Comparison of ENCODE assay signal across 1 cellular context in the genomic region with DNA sequence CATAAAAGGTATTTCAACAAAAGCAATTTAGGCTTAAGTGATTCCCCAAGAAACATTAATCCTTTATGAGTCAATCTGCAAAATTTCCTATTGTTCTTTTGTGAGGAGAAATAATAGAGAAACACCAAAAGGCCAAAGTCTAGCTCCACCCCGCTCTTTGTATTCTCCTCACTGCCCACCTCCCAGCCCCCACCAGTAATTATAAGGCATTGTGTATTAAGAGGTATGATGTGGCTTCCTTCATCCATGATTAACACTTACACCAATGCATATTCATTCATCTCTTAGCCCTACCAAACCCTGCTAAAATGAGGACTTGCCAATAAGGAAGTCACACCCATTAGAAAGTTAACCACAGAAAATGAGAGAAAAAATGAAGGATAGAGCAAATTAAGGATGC.
TF ChIP-seq lines count a peak whose summit lies in the region.

No MANE protein-coding gene starts in this region.

TF ChIP-seq in GM23338, 12 proteins besides CTCF, POLR2A, EP300 and RAD21 (continued from another document):
- TF ChIP-seq, protein P1, sequence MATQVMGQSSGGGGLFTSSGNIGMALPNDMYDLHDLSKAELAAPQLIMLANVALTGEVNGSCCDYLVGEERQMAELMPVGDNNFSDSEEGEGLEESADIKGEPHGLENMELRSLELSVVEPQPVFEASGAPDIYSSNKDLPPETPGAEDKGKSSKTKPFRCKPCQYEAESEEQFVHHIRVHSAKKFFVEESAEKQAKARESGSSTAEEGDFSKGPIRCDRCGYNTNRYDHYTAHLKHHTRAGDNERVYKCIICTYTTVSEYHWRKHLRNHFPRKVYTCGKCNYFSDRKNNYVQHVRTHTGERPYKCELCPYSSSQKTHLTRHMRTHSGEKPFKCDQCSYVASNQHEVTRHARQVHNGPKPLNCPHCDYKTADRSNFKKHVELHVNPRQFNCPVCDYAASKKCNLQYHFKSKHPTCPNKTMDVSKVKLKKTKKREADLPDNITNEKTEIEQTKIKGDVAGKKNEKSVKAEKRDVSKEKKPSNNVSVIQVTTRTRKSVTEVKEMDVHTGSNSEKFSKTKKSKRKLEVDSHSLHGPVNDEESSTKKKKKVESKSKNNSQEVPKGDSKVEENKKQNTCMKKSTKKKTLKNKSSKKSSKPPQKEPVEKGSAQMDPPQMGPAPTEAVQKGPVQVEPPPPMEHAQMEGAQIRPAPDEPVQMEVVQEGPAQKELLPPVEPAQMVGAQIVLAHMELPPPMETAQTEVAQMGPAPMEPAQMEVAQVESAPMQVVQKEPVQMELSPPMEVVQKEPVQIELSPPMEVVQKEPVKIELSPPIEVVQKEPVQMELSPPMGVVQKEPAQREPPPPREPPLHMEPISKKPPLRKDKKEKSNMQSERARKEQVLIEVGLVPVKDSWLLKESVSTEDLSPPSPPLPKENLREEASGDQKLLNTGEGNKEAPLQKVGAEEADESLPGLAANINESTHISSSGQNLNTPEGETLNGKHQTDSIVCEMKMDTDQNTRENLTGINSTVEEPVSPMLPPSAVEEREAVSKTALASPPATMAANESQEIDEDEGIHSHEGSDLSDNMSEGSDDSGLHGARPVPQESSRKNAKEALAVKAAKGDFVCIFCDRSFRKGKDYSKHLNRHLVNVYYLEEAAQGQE (IDR thresholded peaks at IDR 0.05; ENCODE audit: unreplicated experiment): no peak
- TF ChIP-seq EZH2phosphoT487 (IDR thresholded peaks at IDR 0.05; ENCODE audit: unreplicated experiment) (no peak), EZH2 (IDR thresholded peaks at IDR 0.05; ENCODE audit: low read depth, unreplicated experiment) (no peak), ZNF114 (CRISPR knock-in tag; IDR thresholded peaks at IDR 0.05) (no peak), POLR2AphosphoS5 (IDR thresholded peaks at IDR 0.05; ENCODE audit: low read depth) (no peak), CREB1 (CRISPR knock-in tag; IDR thresholded peaks at IDR 0.05; ENCODE audit: low read depth) (no peak), JUNB (IDR thresholded peaks at IDR 0.05; ENCODE audit: unreplicated experiment) (no peak)
- TF ChIP-seq, protein P2, sequence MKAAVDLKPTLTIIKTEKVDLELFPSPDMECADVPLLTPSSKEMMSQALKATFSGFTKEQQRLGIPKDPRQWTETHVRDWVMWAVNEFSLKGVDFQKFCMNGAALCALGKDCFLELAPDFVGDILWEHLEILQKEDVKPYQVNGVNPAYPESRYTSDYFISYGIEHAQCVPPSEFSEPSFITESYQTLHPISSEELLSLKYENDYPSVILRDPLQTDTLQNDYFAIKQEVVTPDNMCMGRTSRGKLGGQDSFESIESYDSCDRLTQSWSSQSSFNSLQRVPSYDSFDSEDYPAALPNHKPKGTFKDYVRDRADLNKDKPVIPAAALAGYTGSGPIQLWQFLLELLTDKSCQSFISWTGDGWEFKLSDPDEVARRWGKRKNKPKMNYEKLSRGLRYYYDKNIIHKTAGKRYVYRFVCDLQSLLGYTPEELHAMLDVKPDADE (IDR thresholded peaks at IDR 0.05): no peak
